In the genomic region with DNA sequence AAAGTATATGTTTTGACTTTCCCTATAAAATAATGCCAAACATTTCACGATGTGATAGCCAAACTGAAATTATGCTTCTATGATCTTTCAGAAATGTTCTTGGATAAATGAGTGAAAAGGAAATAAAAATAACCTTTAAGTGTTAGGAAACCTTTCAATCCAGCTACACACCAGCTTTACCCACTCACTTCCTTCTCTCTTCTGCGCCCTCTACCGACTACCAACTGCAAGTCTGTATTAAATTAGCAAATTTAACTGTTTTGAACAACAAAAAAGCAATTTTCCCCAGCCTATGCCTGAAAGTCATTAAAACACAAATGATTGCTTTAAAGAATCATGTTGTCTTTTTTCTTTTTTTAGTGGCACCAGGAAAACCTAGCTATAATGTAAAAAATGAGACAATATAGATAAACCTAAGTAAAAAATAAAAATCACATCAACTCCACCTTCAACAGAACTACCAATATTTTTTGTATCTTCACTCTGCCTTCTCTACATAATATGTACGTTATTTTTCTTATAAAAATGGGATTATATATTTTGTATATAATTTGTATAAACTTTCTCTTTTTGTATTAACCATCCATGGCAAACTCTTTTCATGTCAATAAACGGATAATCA, we compare ENCODE assay signal across 9 cellular contexts. TPM values are rescaled to one million over a fixed set of nuclear protein-coding genes. Genes with fewer than 3 reads are reported as not detected.
DNase-seq lines count a peak whose midpoint lies in the region; ATAC-seq, FAIRE-seq and TF ChIP-seq lines count a peak whose summit lies in the region.
"Had no signal": no experiment of that assay in that cellular context is flagged by ENCODE, and none has a peak within 500 bp of the region (broad histone marks: within the 10 kb centered on the region; RNA-seq: fewer than 3 reads in every experiment).

No MANE protein-coding gene starts in this region.

- 34% methylated on average over 5 of the region's 5 CpGs for WGBS in lung, 2 donors

- peak; percentile 66 for FAIRE-seq in H54 (lab: Jason Lieb, UNC)

- H3K27ac ChIP-seq in PC-3 (ENCODE audit: low read length) (no peak overlapping the region), brain microvascular endothelial cell (no peak overlapping the region), lung (ENCODE audit: low read depth in 1 of 2, low read length in 1 of 2) (no peak overlapping the region)

- H3K27me3 ChIP-seq in BE2C (no peaks in the 10 kb centered on the region), PC-3 (ENCODE audit: low read length) (no peaks in the 10 kb centered on the region), brain microvascular endothelial cell (replicated peaks) (no peaks in the 10 kb centered on the region), lung (ENCODE audit: control insufficient read depth, insufficient read depth) (no peaks in the 10 kb centered on the region)

- ATAC-seq in PC-3 (peak; percentile 65), lung (ENCODE audit: insufficient read depth, low FRiP score) (no peak)
- ATAC-seq: left colon had no signal

- H3K9ac ChIP-seq in PC-3 (ENCODE audit: low read length) = no peak overlapping the region

- no peaks in the 10 kb centered on the region for H3F3A ChIP-seq in PC-3 (ENCODE audit: low read length, unreplicated experiment)

- peak; percentile 68 for DNase-seq in BE2C
- no peak for DNase-seq in H54 (ENCODE audit: insufficient read length, low spot score)
- peak; percentile 66 for DNase-seq in PC-3
- DNase-seq in brain microvascular endothelial cell = peak; percentile 45
- no peak for DNase-seq in lung (ENCODE audit: low spot score)
- no peak for DNase-seq in NCI-H1436 (lab: John Stamatoyannopoulos, UW)
- no peak for DNase-seq in middle frontal gyrus (ENCODE audit: extremely low spot score, low spot score)
- no peak for DNase-seq in DMS79 treated with DMSO at 0.1 percent for 48 hours (lab: John Stamatoyannopoulos, UW)

- H3K9me2 ChIP-seq in PC-3 (replicated peaks; ENCODE audit: low read length) = no peaks in the 10 kb centered on the region

- H3K9me3 ChIP-seq in BE2C (no peaks in the 10 kb centered on the region), PC-3 (ENCODE audit: low read length) (no peaks in the 10 kb centered on the region), lung (ENCODE audit: control insufficient read depth in 2 of 2, insufficient read depth in 1 of 2, low read length in 1 of 2) (no peaks in the 10 kb centered on the region)

- no peak for TF ChIP-seq POLR2A in H54 (IDR thresholded peaks at IDR 0.05; ENCODE audit: low read depth, low read length)

- no peak overlapping the region for H3K4me2 ChIP-seq in PC-3 (ENCODE audit: low read length)

- CTCF ChIA-PET in PC-3 (lab: Charles Lee) = interaction anchor here (0.6 to 1.3 kb wide), 4 partner anchors 15 to 1044 kb away, joined by 3 to 8 read pairs (median 4); a partner anchor contains a TSS

- H3K4me1 ChIP-seq in BE2C (peaks cover 35% of the 10 kb centered on the region), PC-3 (ENCODE audit: insufficient read depth, low read length) (peaks cover 19% of the 10 kb centered on the region), lung (ENCODE audit: control insufficient read depth in 2 of 2, insufficient read depth in 2 of 2, low read length in 2 of 2) (peaks cover 2 to 13% of the 10 kb centered on the region in 2 donors)

- no peaks in the 10 kb centered on the region for H4K20me1 ChIP-seq in PC-3 (ENCODE audit: low read length)

- H3K4me3 ChIP-seq in BE2C (ENCODE audit: low read depth, low read length) (no peak overlapping the region), PC-3 (ENCODE audit: low read length) (no peak overlapping the region), brain microvascular endothelial cell (ENCODE audit: low read depth, low read length) (no peak overlapping the region), lung (no peak overlapping the region)

- in situ Hi-C loops in brain microvascular endothelial cell (cut with HindIII; ENCODE audit: low pct_ligation_motif_present, low sequenced_read_pairs) = no loop called here

- TF ChIP-seq CTCF in BE2C (IDR thresholded peaks at IDR 0.05; ENCODE audit: low read depth, low read length) = peak; percentile 84
- TF ChIP-seq CTCF in PC-3 (conservative IDR thresholded peaks at IDR 0.05; ENCODE audit: low read depth, low read length) = peak; percentile 93
- peak; percentile 80 for TF ChIP-seq CTCF in brain microvascular endothelial cell (IDR thresholded peaks at IDR 0.05; ENCODE audit: low read depth, low read length, missing control alignments)
- peak; percentile 4 for TF ChIP-seq CTCF in lung (IDR thresholded peaks at IDR 0.05; ENCODE audit: control extremely low read depth, extremely low read depth)

- H3K79me2 ChIP-seq in PC-3 (ENCODE audit: low read length) = no peaks in the 10 kb centered on the region

- POLR2A ChIA-PET in PC-3 (lab: Charles Lee; ENCODE audit: unreplicated experiment) = interaction anchor here (0.6 kb wide), 2 partner anchors 128 to 211 kb away, joined by 3 to 6 read pairs; no protein-coding TSS in a partner anchor

- H2AFZ ChIP-seq in PC-3 (ENCODE audit: low read length) = no peak overlapping the region

- H3K36me3 ChIP-seq in BE2C (no peaks in the 10 kb centered on the region), PC-3 (ENCODE audit: low read depth, low read length) (no peaks in the 10 kb centered on the region), brain microvascular endothelial cell (replicated peaks) (no peaks in the 10 kb centered on the region), lung (ENCODE audit: control insufficient read depth in 2 of 2, insufficient read depth in 2 of 2, low read length in 2 of 2) (no peaks in the 10 kb centered on the region)

- intact Hi-C loops in PC-3 (cut with micrococcal nuclease) = loop anchor here (10.0 kb wide), 1 partner anchor 89 kb away; no protein-coding TSS in a partner anchor

- BruUV-seq in PC-3 (replicated peaks; lab: Mats Ljungman, UMichigan) = no TSS peak

RNA-seq across cellular contexts. Expression of a gene that starts 13.2 kb away (rescaled TPM):
- polyA plus RNA-seq in BE2C (2012; ENCODE audit: insufficient read depth, insufficient read length, low read depth) = 8.4 TPM
- total RNA-seq in PC-3 (2014; rRNA removed) (not detected in 2 replicates), lung (10 to 100 TPM; 74.7 to 92.1 TPM)
- 100 to 1,000 TPM in 1 of 2 donors, 10 to 100 TPM in 1; 63.6 to 127 TPM for polyA plus RNA-seq in lung

RNA-seq across cellular contexts. Expression of a gene that starts 15.0 kb away (rescaled TPM):
- 24.6 TPM for polyA plus RNA-seq in BE2C (2012; ENCODE audit: insufficient read depth, insufficient read length, low read depth)
- 15.4 and 17.6 TPM in 2 replicates for total RNA-seq in PC-3 (2014; rRNA removed)
- total RNA-seq in lung = 10 to 100 TPM; 14.3 to 23.8 TPM
- polyA plus RNA-seq in lung = 10 to 100 TPM; 14.3 to 34.2 TPM

Comparison
In these comparisons a context has a peak if more than half of its experiments do, and no peak if none do; other contexts are left out.
1. DNase-seq: peak in BE2C (single experiment), PC-3 (single experiment) and brain microvascular endothelial cell (single experiment); none in H54 (single experiment), lung (single experiment), NCI-H1436 (single experiment), middle frontal gyrus (single experiment) and DMS79 treated with DMSO at 0.1 percent for 48 hours (single experiment).
2. CTCF ChIP-seq: peak in every context shown above with its lines; median percentile 93 in PC-3; 84 in BE2C; 80 in brain microvascular endothelial cell; 4 in lung.
3. RNA of a gene that starts 13.2 kb away (total RNA-seq): 74.7 to 92.1 TPM in lung; not detected in PC-3; every median in the first group is over 10 times any median in the second.